ENCODE assay signal across 1 cellular context in the genomic region with DNA sequence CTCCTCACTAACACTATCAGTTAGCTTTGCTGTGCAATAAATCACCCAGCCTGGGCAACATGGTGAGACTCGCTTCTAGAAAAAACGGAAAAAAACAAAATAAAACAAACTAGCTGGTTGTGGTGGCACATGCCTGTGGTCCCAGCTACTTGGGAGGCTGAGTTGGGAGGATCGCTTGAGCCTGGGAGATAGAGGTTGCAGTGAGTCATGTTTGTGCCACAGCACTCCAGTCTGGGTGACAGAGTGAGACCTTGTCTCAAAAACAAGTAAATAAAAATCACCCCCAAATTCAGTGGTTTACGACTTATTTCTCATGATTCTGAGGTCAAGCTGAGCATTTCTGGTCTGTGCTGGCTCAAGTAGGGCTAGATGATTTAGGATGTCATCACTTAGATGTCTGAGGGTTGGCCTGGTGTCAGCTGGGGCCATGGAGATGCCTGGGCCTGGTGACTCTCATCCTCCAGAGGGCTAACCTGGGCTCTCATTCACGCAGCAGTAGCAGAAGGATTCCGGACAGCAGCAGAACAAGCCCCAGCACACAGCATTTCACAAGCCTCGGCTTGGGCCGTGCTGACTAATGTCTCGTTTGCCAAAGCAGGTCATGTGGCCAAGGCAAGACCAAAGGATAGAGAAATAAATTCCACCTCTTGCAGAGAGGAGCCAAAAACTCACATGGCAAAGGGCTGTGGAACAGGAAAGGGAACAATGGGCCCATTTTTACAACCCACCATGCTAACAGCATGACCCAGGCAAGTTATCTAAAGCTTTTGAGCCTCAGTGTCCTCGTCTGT.
TF ChIP-seq lines count a peak whose summit lies in the region.

No MANE protein-coding gene starts in this region.

TF ChIP-seq in HepG2, 621 proteins besides CTCF, POLR2A, EP300 and RAD21 (continued from another document and continues in another):
- TF ChIP-seq, protein P1, sequence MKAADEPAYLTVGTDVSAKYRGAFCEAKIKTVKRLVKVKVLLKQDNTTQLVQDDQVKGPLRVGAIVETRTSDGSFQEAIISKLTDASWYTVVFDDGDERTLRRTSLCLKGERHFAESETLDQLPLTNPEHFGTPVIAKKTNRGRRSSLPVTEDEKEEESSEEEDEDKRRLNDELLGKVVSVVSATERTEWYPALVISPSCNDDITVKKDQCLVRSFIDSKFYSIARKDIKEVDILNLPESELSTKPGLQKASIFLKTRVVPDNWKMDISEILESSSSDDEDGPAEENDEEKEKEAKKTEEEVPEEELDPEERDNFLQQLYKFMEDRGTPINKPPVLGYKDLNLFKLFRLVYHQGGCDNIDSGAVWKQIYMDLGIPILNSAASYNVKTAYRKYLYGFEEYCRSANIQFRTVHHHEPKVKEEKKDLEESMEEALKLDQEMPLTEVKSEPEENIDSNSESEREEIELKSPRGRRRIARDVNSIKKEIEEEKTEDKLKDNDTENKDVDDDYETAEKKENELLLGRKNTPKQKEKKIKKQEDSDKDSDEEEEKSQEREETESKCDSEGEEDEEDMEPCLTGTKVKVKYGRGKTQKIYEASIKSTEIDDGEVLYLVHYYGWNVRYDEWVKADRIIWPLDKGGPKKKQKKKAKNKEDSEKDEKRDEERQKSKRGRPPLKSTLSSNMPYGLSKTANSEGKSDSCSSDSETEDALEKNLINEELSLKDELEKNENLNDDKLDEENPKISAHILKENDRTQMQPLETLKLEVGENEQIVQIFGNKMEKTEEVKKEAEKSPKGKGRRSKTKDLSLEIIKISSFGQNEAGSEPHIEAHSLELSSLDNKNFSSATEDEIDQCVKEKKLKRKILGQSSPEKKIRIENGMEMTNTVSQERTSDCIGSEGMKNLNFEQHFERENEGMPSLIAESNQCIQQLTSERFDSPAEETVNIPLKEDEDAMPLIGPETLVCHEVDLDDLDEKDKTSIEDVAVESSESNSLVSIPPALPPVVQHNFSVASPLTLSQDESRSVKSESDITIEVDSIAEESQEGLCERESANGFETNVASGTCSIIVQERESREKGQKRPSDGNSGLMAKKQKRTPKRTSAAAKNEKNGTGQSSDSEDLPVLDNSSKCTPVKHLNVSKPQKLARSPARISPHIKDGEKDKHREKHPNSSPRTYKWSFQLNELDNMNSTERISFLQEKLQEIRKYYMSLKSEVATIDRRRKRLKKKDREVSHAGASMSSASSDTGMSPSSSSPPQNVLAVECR (CRISPR knock-in tag; IDR thresholded peaks at IDR 0.05; ENCODE audit: borderline replicate concordance) = no peak
- TF ChIP-seq PREB (CRISPR knock-in tag; IDR thresholded peaks at IDR 0.05) = no peak
- TF ChIP-seq, protein P2, sequence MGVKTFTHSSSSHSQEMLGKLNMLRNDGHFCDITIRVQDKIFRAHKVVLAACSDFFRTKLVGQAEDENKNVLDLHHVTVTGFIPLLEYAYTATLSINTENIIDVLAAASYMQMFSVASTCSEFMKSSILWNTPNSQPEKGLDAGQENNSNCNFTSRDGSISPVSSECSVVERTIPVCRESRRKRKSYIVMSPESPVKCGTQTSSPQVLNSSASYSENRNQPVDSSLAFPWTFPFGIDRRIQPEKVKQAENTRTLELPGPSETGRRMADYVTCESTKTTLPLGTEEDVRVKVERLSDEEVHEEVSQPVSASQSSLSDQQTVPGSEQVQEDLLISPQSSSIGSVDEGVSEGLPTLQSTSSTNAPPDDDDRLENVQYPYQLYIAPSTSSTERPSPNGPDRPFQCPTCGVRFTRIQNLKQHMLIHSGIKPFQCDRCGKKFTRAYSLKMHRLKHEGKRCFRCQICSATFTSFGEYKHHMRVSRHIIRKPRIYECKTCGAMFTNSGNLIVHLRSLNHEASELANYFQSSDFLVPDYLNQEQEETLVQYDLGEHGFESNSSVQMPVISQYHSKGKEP (CRISPR knock-in tag; IDR thresholded peaks at IDR 0.05) = no peak
- 0 out of 2 replicates have a peak, but pooled peaks have one; percentile 52 for TF ChIP-seq ZBED4 (CRISPR knock-in tag; IDR thresholded peaks at IDR 0.05; ENCODE audit: borderline replicate concordance)
- TF ChIP-seq ZFP36L1 (CRISPR knock-in tag; IDR thresholded peaks at IDR 0.05) = no peak
- no peak for TF ChIP-seq KLF13 (CRISPR knock-in tag; IDR thresholded peaks at IDR 0.05)
- TF ChIP-seq, protein P3, sequence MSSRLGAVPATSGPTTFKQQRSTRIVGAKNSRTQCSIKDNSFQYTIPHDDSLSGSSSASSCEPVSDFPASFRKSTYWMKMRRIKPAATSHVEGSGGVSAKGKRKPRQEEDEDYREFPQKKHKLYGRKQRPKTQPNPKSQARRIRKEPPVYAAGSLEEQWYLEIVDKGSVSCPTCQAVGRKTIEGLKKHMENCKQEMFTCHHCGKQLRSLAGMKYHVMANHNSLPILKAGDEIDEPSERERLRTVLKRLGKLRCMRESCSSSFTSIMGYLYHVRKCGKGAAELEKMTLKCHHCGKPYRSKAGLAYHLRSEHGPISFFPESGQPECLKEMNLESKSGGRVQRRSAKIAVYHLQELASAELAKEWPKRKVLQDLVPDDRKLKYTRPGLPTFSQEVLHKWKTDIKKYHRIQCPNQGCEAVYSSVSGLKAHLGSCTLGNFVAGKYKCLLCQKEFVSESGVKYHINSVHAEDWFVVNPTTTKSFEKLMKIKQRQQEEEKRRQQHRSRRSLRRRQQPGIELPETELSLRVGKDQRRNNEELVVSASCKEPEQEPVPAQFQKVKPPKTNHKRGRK (CRISPR knock-in tag; IDR thresholded peaks at IDR 0.05) = no peak
- TF ChIP-seq, protein P4, sequence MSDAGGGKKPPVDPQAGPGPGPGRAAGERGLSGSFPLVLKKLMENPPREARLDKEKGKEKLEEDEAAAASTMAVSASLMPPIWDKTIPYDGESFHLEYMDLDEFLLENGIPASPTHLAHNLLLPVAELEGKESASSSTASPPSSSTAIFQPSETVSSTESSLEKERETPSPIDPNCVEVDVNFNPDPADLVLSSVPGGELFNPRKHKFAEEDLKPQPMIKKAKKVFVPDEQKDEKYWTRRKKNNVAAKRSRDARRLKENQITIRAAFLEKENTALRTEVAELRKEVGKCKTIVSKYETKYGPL (CRISPR knock-in tag; IDR thresholded peaks at IDR 0.05) = no peak
- no peak for TF ChIP-seq THYN1 (CRISPR knock-in tag; IDR thresholded peaks at IDR 0.05; ENCODE audit: borderline replicate concordance, low read depth)
- no peak for TF ChIP-seq FOXP1 (IDR thresholded peaks at IDR 0.05)
- no peak for TF ChIP-seq FOXP1 (CRISPR knock-in tag; IDR thresholded peaks at IDR 0.05)
- TF ChIP-seq CEBPB (IDR thresholded peaks at IDR 0.05; ENCODE audit: borderline replicate concordance, low read depth, low read length) = peak; percentile 88
- no peak for TF ChIP-seq RFXANK (CRISPR knock-in tag; IDR thresholded peaks at IDR 0.05)
- TF ChIP-seq KMT2A (CRISPR knock-in tag; IDR thresholded peaks at IDR 0.05) = no peak
- no peak for TF ChIP-seq AKAP8 (CRISPR knock-in tag; IDR thresholded peaks at IDR 0.05)
- TF ChIP-seq ZHX1 (CRISPR knock-in tag; IDR thresholded peaks at IDR 0.05; ENCODE audit: low read depth) = no peak
- TF ChIP-seq, protein P5, sequence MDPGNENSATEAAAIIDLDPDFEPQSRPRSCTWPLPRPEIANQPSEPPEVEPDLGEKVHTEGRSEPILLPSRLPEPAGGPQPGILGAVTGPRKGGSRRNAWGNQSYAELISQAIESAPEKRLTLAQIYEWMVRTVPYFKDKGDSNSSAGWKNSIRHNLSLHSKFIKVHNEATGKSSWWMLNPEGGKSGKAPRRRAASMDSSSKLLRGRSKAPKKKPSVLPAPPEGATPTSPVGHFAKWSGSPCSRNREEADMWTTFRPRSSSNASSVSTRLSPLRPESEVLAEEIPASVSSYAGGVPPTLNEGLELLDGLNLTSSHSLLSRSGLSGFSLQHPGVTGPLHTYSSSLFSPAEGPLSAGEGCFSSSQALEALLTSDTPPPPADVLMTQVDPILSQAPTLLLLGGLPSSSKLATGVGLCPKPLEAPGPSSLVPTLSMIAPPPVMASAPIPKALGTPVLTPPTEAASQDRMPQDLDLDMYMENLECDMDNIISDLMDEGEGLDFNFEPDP (CRISPR knock-in tag; conservative IDR thresholded peaks at IDR 0.05) = 0 out of 2 replicates have a peak, but pooled peaks have one; percentile 65
- no peak for TF ChIP-seq HMG20B (CRISPR knock-in tag; conservative IDR thresholded peaks at IDR 0.05)
- no peak; the same call in 1 of the 2 replicates for TF ChIP-seq ZSCAN29 (CRISPR knock-in tag; conservative IDR thresholded peaks at IDR 0.05)
- TF ChIP-seq GABPB1 (CRISPR knock-in tag; IDR thresholded peaks at IDR 0.05) = no peak
- TF ChIP-seq ZNF235 (CRISPR knock-in tag; IDR thresholded peaks at IDR 0.05; ENCODE audit: borderline replicate concordance) = no peak
- no peak for TF ChIP-seq PHF20 (CRISPR knock-in tag; IDR thresholded peaks at IDR 0.05)
- TF ChIP-seq MLXIP (CRISPR knock-in tag; IDR thresholded peaks at IDR 0.05; ENCODE audit: borderline replicate concordance) = no peak
- no peak for TF ChIP-seq ONECUT2 (CRISPR knock-in tag; IDR thresholded peaks at IDR 0.05)
- TF ChIP-seq, protein P6, sequence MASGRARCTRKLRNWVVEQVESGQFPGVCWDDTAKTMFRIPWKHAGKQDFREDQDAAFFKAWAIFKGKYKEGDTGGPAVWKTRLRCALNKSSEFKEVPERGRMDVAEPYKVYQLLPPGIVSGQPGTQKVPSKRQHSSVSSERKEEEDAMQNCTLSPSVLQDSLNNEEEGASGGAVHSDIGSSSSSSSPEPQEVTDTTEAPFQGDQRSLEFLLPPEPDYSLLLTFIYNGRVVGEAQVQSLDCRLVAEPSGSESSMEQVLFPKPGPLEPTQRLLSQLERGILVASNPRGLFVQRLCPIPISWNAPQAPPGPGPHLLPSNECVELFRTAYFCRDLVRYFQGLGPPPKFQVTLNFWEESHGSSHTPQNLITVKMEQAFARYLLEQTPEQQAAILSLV (CRISPR knock-in tag; IDR thresholded peaks at IDR 0.05; ENCODE audit: borderline replicate concordance) = no peak
